In the genomic region with DNA sequence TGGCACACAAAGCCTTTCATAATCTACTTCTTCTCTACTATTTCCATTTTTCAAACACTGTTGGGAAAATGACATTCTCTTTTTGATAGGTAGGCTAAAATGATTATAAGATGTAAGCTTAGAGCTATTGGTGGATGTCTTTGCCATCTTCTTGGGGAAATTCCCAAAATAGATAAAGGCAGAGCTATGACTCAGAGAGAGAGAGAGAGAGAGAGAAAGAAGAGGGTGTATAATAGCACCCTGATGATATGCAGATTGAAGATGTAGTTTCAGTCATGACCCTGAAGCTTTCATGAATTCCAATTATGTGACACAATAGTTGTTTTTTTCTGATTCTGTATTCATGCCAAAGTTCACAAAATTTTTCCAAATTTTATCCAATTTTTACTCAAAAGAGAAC, we compare ENCODE assay signal across 1 cellular context.
TF ChIP-seq lines count a peak whose summit lies in the region.

No MANE protein-coding gene starts in this region.

TF ChIP-seq in GM23338, 12 proteins besides CTCF, POLR2A, EP300 and RAD21 (continued from another document):
- TF ChIP-seq ETS1 (IDR thresholded peaks at IDR 0.05) (no peak), EZH2phosphoT487 (IDR thresholded peaks at IDR 0.05; ENCODE audit: unreplicated experiment) (no peak)
TF ChIP-seq in GM23338: peak in this region for 0.
